1 cellular context compared by ENCODE assay signal in genomic region chr7:148733496-148733895, GRCh38.
TF ChIP-seq lines count a peak whose summit lies in the region.

No MANE protein-coding gene starts in this region.

TF ChIP-seq in HepG2, 621 proteins besides CTCF, POLR2A, EP300 and RAD21 (continued from another document):
- TF ChIP-seq NCOR1 (IDR thresholded peaks at IDR 0.05; ENCODE audit: borderline replicate concordance, low read length), result no peak
